Comparison of ENCODE assay signal across 15 cellular contexts in genomic region chr6:34468378-34468892, GRCh38. TPM values are rescaled to one million over a fixed set of nuclear protein-coding genes. Genes with fewer than 3 reads are reported as not detected.
DNase-seq lines count a peak whose midpoint lies in the region; ATAC-seq, FAIRE-seq and TF ChIP-seq lines count a peak whose summit lies in the region.
"Had no signal": no experiment of that assay in that cellular context is flagged by ENCODE, and none has a peak within 500 bp of the region (broad histone marks: within the 10 kb centered on the region; RNA-seq: fewer than 3 reads in every experiment).

No MANE protein-coding gene starts in this region.

- ATAC-seq in GM21825 (IDR thresholded peaks at IDR 0.05; ENCODE audit: unreplicated experiment) (no peak), GM21515 (IDR thresholded peaks at IDR 0.05; ENCODE audit: unreplicated experiment) (no peak)

- no peak overlapping the region for H3K27ac ChIP-seq in HEK293 (ENCODE audit: extremely low read depth, low read depth, low read length)
- H3K27ac ChIP-seq: KMS-11, WERI-Rb-1 had no signal

- TF ChIP-seq POLR2A in GM12891 (IDR thresholded peaks at IDR 0.05; ENCODE audit: low read depth, low read length), result no peak

- CTCF ChIA-PET in HEK293 (lab: Yijun Ruan, JAX), result interaction anchor here (0.7 to 2.0 kb wide), 4 partner anchors 9 to 171 kb away, joined by 4 to 11 read pairs (median 6); no protein-coding TSS in a partner anchor

- DNase-seq in GM12891 (ENCODE audit: insufficient read length, low spot score) (no peak), NAMALWA (ENCODE audit: low spot score) (peak; percentile 69), germinal center (ENCODE audit: low spot score) (peak; percentile 66), OCI-M1 (lab: John Stamatoyannopoulos, UW) (no peak)
- DNase-seq in activated CD4-positive, alpha-beta T cell treated with anti-CD3 and anti-CD28 coated beads, Interleukin-2, amount 50 U/mL, for 4 hours, result no peak
- DNase-seq: activated CD8-positive, alpha-beta memory T cell treated with anti-CD3 and anti-CD28 coated beads, Interleukin-2, amount 50 U/mL, for 4 hours; activated naive CD8-positive, alpha-beta T cell treated with anti-CD3 and anti-CD28 coated beads for 36 hours; caudate nucleus; DMS53; NCI-H2081 treated with DMSO at 0.1 percent for 48 hours; WERI-Rb-1 had no signal

- no peak for TF ChIP-seq CTCF in HEK293 (tag by site-specific recombination; IDR thresholded peaks at IDR 0.05)

- H3K36me3 ChIP-seq in HEK293 (ENCODE audit: control insufficient read depth in 2 of 2, insufficient read depth in 1 of 2, low read length in 2 of 2), result no peaks in the 10 kb centered on the region
- H3K36me3 ChIP-seq: WERI-Rb-1 had no signal

- no peaks in the 10 kb centered on the region for H3K9me3 ChIP-seq in HEK293 (ENCODE audit: control insufficient read depth, insufficient read depth, low read depth, low read length)

- POLR2A ChIA-PET in HEK293 (lab: Yijun Ruan, JAX), result no interaction called here

- no peak overlapping the region for H3K4me3 ChIP-seq in HEK293 (ENCODE audit: low read depth, low read length)

- H3K4me1 ChIP-seq in HEK293 (ENCODE audit: control insufficient read depth, insufficient read depth, low read length), result no peaks in the 10 kb centered on the region

- peak; percentile 88 for FAIRE-seq in GM12891 (lab: Jason Lieb, UNC)

TF ChIP-seq in GM12891, 5 proteins besides CTCF, POLR2A, EP300 and RAD21:
- TF ChIP-seq POU2F2 (IDR thresholded peaks at IDR 0.05; ENCODE audit: low read depth, low read length) (no peak), POLR2AphosphoS5 (IDR thresholded peaks at IDR 0.05; ENCODE audit: low read depth, low read length) (no peak), PAX5 (IDR thresholded peaks at IDR 0.05; ENCODE audit: insufficient read depth, low read length, severe bottlenecking) (no peak), TAF1 (IDR thresholded peaks at IDR 0.05; ENCODE audit: low read depth, low read length) (no peak), SPI1 (IDR thresholded peaks at IDR 0.05; ENCODE audit: low read depth, low read length) (peak; percentile 95)

TF ChIP-seq in HEK293, 187 proteins besides CTCF, POLR2A, EP300 and RAD21 (continues in another document):
- TF ChIP-seq ZNF146 (tag by site-specific recombination; IDR thresholded peaks at IDR 0.05) (no peak), TCF7L2 (IDR thresholded peaks at IDR 0.05; ENCODE audit: borderline replicate concordance, low read depth, low read length) (no peak), ZNF776 (tag by site-specific recombination; IDR thresholded peaks at IDR 0.05; ENCODE audit: borderline replicate concordance) (no peak), PBX3 (CRISPR knock-in tag; IDR thresholded peaks at IDR 0.05) (no peak), ZNF768 (tag by site-specific recombination; IDR thresholded peaks at IDR 0.05) (no peak), REST (tag by site-specific recombination; IDR thresholded peaks at IDR 0.05) (no peak), ZNF37A (tag by site-specific recombination; IDR thresholded peaks at IDR 0.05) (no peak), ZNF513 (tag by site-specific recombination; IDR thresholded peaks at IDR 0.05) (no peak), PRDM2 (tag by site-specific recombination; IDR thresholded peaks at IDR 0.05; ENCODE audit: borderline replicate concordance) (no peak), SALL2 (tag by site-specific recombination; IDR thresholded peaks at IDR 0.05; ENCODE audit: borderline replicate concordance) (no peak), ZNF561 (tag by site-specific recombination; IDR thresholded peaks at IDR 0.05; ENCODE audit: borderline replicate concordance) (no peak), ZNF623 (tag by site-specific recombination; IDR thresholded peaks at IDR 0.05) (0 out of 2 replicates have a peak, but pooled peaks have one; percentile 22), ZFHX2 (tag by site-specific recombination; conservative IDR thresholded peaks at IDR 0.05) (no peak), ZNF341 (tag by site-specific recombination; IDR thresholded peaks at IDR 0.05; ENCODE audit: low read depth) (0 out of 2 replicates have a peak, but pooled peaks have one; percentile 10)

RNA-seq across cellular contexts. Expression of gene PACSIN1, which starts 2.6 kb away (rescaled TPM):
- 0.18 TPM for polyA plus RNA-seq in GM12891 (2012; ENCODE audit: low read depth, missing spikeins)

RNA-seq across cellular contexts. Expression of gene RPS10, which starts 42.6 kb away (rescaled TPM):
- polyA plus RNA-seq in GM12891 (2012; ENCODE audit: low read depth, missing spikeins), result 4,277 TPM

Comparison
In these comparisons a context has a peak if more than half of its experiments do, and no peak if none do; other contexts are left out.
1. DNase-seq: peak in NAMALWA (single experiment) and germinal center (single experiment); none in GM12891 (single experiment), OCI-M1 (single experiment) and activated CD4-positive, alpha-beta T cell treated with anti-CD3 and anti-CD28 coated beads, Interleukin-2, amount 50 U/mL, for 4 hours (0 of 2).